ENCODE assay signal across 15 cellular contexts in the genomic region with DNA sequence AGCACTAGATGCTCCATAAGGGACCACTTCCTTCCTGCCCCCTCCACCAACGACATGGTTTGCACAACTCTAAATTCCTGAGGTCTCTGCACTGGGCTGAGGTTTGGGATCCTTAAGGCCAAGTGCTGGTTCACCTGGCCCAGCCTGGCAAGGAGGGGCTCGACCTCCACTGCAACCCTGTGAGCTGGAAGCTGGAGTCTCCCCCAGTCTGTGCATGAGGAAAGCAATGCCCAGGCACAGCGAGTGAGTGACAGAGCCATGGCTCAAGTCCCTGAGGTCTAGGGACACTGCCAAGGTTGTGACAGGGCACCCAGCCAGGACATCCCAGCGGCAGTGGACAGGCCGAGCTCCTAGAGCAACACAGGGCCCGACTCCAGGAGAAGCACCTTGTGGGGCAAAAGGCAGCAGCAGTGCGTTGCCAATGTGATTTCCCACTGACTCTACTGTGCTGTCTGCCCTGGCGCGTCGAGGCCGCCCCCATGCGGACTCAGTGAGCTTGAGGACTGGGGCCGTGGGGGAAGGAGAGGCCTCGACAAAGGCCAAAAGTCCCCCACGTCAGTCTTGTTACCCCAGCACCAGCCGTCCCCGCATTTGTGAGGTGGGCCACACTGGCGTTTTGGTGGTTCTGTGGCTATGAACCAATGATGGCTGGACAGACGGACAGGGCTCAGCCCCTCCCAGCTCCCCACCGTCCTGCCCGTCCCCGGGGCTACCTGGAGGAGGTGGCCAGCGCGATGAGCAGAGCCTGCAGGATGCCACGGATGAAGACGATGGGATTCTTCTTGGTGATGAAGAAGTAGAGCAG. TPM values are rescaled to one million over a fixed set of nuclear protein-coding genes. Genes with fewer than 3 reads are reported as not detected.
DNase-seq lines count a peak whose midpoint lies in the region; ATAC-seq and TF ChIP-seq lines count a peak whose summit lies in the region.
"Had no signal": no experiment of that assay in that cellular context is flagged by ENCODE, and none has a peak within 500 bp of the region (broad histone marks: within the 10 kb centered on the region; RNA-seq: fewer than 3 reads in every experiment).

No MANE protein-coding gene starts in this region.

- H4K20me1 ChIP-seq in GM23338 (replicated peaks; ENCODE audit: insufficient read depth): no peaks in the 10 kb centered on the region

- no peak overlapping the region for H3K27ac ChIP-seq in GM23338 (ENCODE audit: low read depth)
- peak overlapping the region; percentile 92 for H3K27ac ChIP-seq in WERI-Rb-1
- no peak overlapping the region for H3K27ac ChIP-seq in stomach
- H3K27ac ChIP-seq: epithelial cell of prostate had no signal

- peak in 1 of 2 experiments; percentile 48; a peak in 2 of 4 replicates for TF ChIP-seq CTCF in GM23338 (conservative IDR thresholded peaks at IDR 0.05; ENCODE audit: low read depth in 2 of 2)
- no peak for TF ChIP-seq CTCF in WERI-Rb-1 (IDR thresholded peaks at IDR 0.05; ENCODE audit: low read depth, low read length)
- TF ChIP-seq CTCF in stomach (IDR thresholded peaks at IDR 0.05): no peak
- TF ChIP-seq CTCF in lower leg skin (IDR thresholded peaks at IDR 0.05): no peak

- H3K27me3 Mint-ChIP-seq in GM23338 (ENCODE audit: insufficient read depth, low read depth, poor library complexity): peaks cover 6% of the 10 kb centered on the region
- H3K27me3 Mint-ChIP-seq: activated CD4-positive, alpha-beta memory T cell treated with anti-CD3 and anti-CD28 coated beads for 36 hours; CD4-positive, CD25-positive, alpha-beta regulatory T cell had no signal

- intact Hi-C loops in left ventricle myocardium superior (cut with micrococcal nuclease) (no loop called here), stomach (cut with DNase I; ENCODE audit: low total_unique reads) (no loop called here), lower leg skin (cut with DNase I; ENCODE audit: low total_unique reads) (no loop called here)

- no peaks in the 10 kb centered on the region for H3K36me3 ChIP-seq in GM23338 (ENCODE audit: insufficient read depth)
- H3K36me3 ChIP-seq in WERI-Rb-1: peaks cover 70% of the 10 kb centered on the region
- peaks cover 0 to 10% (median 0%) of the 10 kb centered on the region in 4 donors for H3K36me3 ChIP-seq in stomach

- no peak overlapping the region for H3K4me3 Mint-ChIP-seq in GM23338
- H3K4me3 Mint-ChIP-seq: activated CD4-positive, alpha-beta memory T cell treated with anti-CD3 and anti-CD28 coated beads for 36 hours; CD4-positive, CD25-positive, alpha-beta regulatory T cell; T-helper 1 cell treated with Interleukin-12 subunit alpha and Interleukin-12 subunit beta and Interleukin-4 antibody, amounts not matched to agents 30 μg/mL and 1 μg/mL, for 36 hours had no signal

- TF ChIP-seq POLR2A in stomach (IDR thresholded peaks at IDR 0.05): no peak
- no peak for TF ChIP-seq POLR2A in lower leg skin (IDR thresholded peaks at IDR 0.05)

- H3K79me2 ChIP-seq in GM23338 (replicated peaks; ENCODE audit: insufficient read depth): no peaks in the 10 kb centered on the region

- H3K27me3 ChIP-seq in GM23338 (ENCODE audit: insufficient read depth) (no peaks in the 10 kb centered on the region), WERI-Rb-1 (ENCODE audit: insufficient read depth, low read depth, severe bottlenecking) (no peaks in the 10 kb centered on the region), stomach (peaks cover 0 to 5% (median 0%) of the 10 kb centered on the region in 3 donors)

- H3K27ac Mint-ChIP-seq in GM23338: no peak overlapping the region
- H3K27ac Mint-ChIP-seq: activated CD4-positive, alpha-beta memory T cell treated with anti-CD3 and anti-CD28 coated beads for 36 hours; T-helper 1 cell treated with Interleukin-12 subunit alpha and Interleukin-12 subunit beta and Interleukin-4 antibody, amounts not matched to agents 30 μg/mL and 1 μg/mL, for 36 hours had no signal

- H3K4me1 ChIP-seq in GM23338 (ENCODE audit: insufficient read depth) (no peaks in the 10 kb centered on the region), stomach (peaks cover 10 to 28% (median 22%) of the 10 kb centered on the region in 4 donors)

- peak overlapping the region; percentile 88 for H2AFZ ChIP-seq in GM23338

- H3K9me3 ChIP-seq in WERI-Rb-1 (ENCODE audit: severe bottlenecking) (no peaks in the 10 kb centered on the region), stomach (no peaks in the 10 kb centered on the region)

- no peaks in the 10 kb centered on the region for H3K36me3 Mint-ChIP-seq in GM23338 (ENCODE audit: low read depth)
- H3K36me3 Mint-ChIP-seq: activated CD4-positive, alpha-beta memory T cell treated with anti-CD3 and anti-CD28 coated beads for 36 hours; CD4-positive, CD25-positive, alpha-beta regulatory T cell had no signal

- DNase-seq in GM23338 (ENCODE audit: low spot score): no peak
- no peak for DNase-seq in WERI-Rb-1
- DNase-seq in left ventricle myocardium superior: peak; percentile 89
- DNase-seq in stomach: peak; percentile 52
- DNase-seq in NCI-H1436 treated with DMSO at 0.1 percent for 48 hours (lab: John Stamatoyannopoulos, UW): no peak
- DNase-seq in superior temporal gyrus (ENCODE audit: extremely low spot score): no peak
- DNase-seq in lower leg skin (ENCODE audit: low spot score in 2 of 2): no peak
- DNase-seq in ureter (ENCODE audit: low spot score): no peak
- DNase-seq: activated CD4-positive, alpha-beta memory T cell treated with anti-CD3 and anti-CD28 coated beads for 36 hours; activated effector memory CD4-positive, alpha-beta T cell treated with Interleukin-2 at 50 U/mL for 16 hours; CD4-positive, CD25-positive, alpha-beta regulatory T cell; stimulated activated naive CD8-positive, alpha-beta T cell treated with anti-CD3 and anti-CD28 coated beads, Interleukin-15, Interleukin-2, amounts not matched to agents 100 U/mL and 50 U/mL, for 24 hours had no signal

- peaks cover 3% of the 10 kb centered on the region; the same call in 1 of the 3 replicates for H3K4me1 Mint-ChIP-seq in GM23338
- H3K4me1 Mint-ChIP-seq: CD4-positive, CD25-positive, alpha-beta regulatory T cell had no signal

- no peaks in the 10 kb centered on the region; the same call in 1 of the 2 replicates for H3F3A ChIP-seq in GM23338 (replicated peaks; ENCODE audit: low read depth)

- no peak for TF ChIP-seq EP300 in stomach (IDR thresholded peaks at IDR 0.05)

- WGBS in stomach, 5 donors: 77 to 94% (median 81%) methylated on average over 21 to 26 of the region's 26 CpGs
- WGBS in lower leg skin, 2 donors: 86 to 93% methylated on average over 26 of the region's 26 CpGs

- ATAC-seq in GM23338: no peak
- ATAC-seq in left ventricle myocardium superior: peak; percentile 80
- ATAC-seq: stimulated activated naive CD8-positive, alpha-beta T cell treated with anti-CD3 and anti-CD28 coated beads, Interleukin-15, Interleukin-2, amounts not matched to agents 100 U/mL and 50 U/mL, for 24 hours had no signal

- H3K4me3 ChIP-seq in GM23338: no peak overlapping the region
- H3K4me3 ChIP-seq in WERI-Rb-1 (ENCODE audit: low read depth, low read length): no peak overlapping the region
- H3K4me3 ChIP-seq in stomach: no peak overlapping the region
- H3K4me3 ChIP-seq in lower leg skin (ENCODE audit: low read depth, poor library complexity, severe bottlenecking): no peak overlapping the region

- no peaks in the 10 kb centered on the region for H3K9me3 Mint-ChIP-seq in GM23338
- H3K9me3 Mint-ChIP-seq: activated CD4-positive, alpha-beta memory T cell treated with anti-CD3 and anti-CD28 coated beads for 36 hours; CD4-positive, CD25-positive, alpha-beta regulatory T cell; T-helper 1 cell treated with Interleukin-12 subunit alpha and Interleukin-12 subunit beta and Interleukin-4 antibody, amounts not matched to agents 30 μg/mL and 1 μg/mL, for 36 hours had no signal

- no peaks in the 10 kb centered on the region for H3K9me2 ChIP-seq in GM23338 (ENCODE audit: insufficient read depth)

- no peak overlapping the region for H3K4me2 ChIP-seq in GM23338

TF ChIP-seq in GM23338, 12 proteins besides CTCF, POLR2A, EP300 and RAD21 (continues in another document):
- TF ChIP-seq, protein P1, sequence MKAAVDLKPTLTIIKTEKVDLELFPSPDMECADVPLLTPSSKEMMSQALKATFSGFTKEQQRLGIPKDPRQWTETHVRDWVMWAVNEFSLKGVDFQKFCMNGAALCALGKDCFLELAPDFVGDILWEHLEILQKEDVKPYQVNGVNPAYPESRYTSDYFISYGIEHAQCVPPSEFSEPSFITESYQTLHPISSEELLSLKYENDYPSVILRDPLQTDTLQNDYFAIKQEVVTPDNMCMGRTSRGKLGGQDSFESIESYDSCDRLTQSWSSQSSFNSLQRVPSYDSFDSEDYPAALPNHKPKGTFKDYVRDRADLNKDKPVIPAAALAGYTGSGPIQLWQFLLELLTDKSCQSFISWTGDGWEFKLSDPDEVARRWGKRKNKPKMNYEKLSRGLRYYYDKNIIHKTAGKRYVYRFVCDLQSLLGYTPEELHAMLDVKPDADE (IDR thresholded peaks at IDR 0.05): no peak
- TF ChIP-seq EZH2phosphoT487 (IDR thresholded peaks at IDR 0.05; ENCODE audit: unreplicated experiment) (no peak), EZH2 (IDR thresholded peaks at IDR 0.05; ENCODE audit: low read depth, unreplicated experiment) (no peak), POLR2AphosphoS5 (IDR thresholded peaks at IDR 0.05; ENCODE audit: low read depth) (no peak), ZNF114 (CRISPR knock-in tag; IDR thresholded peaks at IDR 0.05) (no peak), JUNB (IDR thresholded peaks at IDR 0.05; ENCODE audit: unreplicated experiment) (no peak)

RNA-seq across cellular contexts. Expression of a gene that starts 30.0 kb away (rescaled TPM):
- total RNA-seq in GM23338 (2014; rRNA removed; shearing (Covaris generic)): 0.24 and 1.0 TPM in 2 replicates
- 0.16 TPM in 1 of 2 replicates, not detected in the other for polyA plus RNA-seq in GM23338 (2016; fragmentation: Nextera tagmentation; extraction: Ambion mirVana)
- total RNA-seq in left ventricle myocardium superior: 19.4 TPM
- total RNA-seq in stomach: 100 to 1,000 TPM in 3 of 5 donors, 10 to 100 TPM in 2; 19.8 to 356 (median 128) TPM
- 10 to 100 TPM in 1 of 3 donors, 1 to 10 TPM in 2; 8.3 to 18.4 (median 9.6) TPM for polyA plus RNA-seq in stomach
- total RNA-seq in lower leg skin: 10 to 100 TPM; 11.3 to 58.8 (median 14.4) TPM
- total RNA-seq in ureter: 20.9 TPM
- total RNA-seq: activated CD4-positive, alpha-beta memory T cell treated with anti-CD3 and anti-CD28 coated beads for 36 hours; CD4-positive, CD25-positive, alpha-beta regulatory T cell; MCF 10A had no signal
- polyA plus RNA-seq: CD4-positive, CD25-positive, alpha-beta regulatory T cell had no signal

RNA-seq across cellular contexts. Expression of a gene that starts 50.4 kb away (rescaled TPM):
- total RNA-seq in GM23338 (2014; rRNA removed; shearing (Covaris generic)): not detected in 2 replicates
- not detected in 2 replicates for polyA plus RNA-seq in GM23338 (2016; fragmentation: Nextera tagmentation; extraction: Ambion mirVana)
- total RNA-seq in left ventricle myocardium superior: 0.32 TPM
- under 1 TPM in 2 of 5 donors, not detected in 3; 0.29 to 0.45 TPM for total RNA-seq in stomach
- polyA plus RNA-seq in stomach: under 1 TPM in 1 of 3 donors, not detected in 2; 0.08 TPM
- total RNA-seq in lower leg skin: not detected
- not detected for total RNA-seq in ureter
- total RNA-seq: activated CD4-positive, alpha-beta memory T cell treated with anti-CD3 and anti-CD28 coated beads for 36 hours; CD4-positive, CD25-positive, alpha-beta regulatory T cell; MCF 10A had no signal
- polyA plus RNA-seq: CD4-positive, CD25-positive, alpha-beta regulatory T cell had no signal

Comparison
In these comparisons a context has a peak if more than half of its experiments do, and no peak if none do; other contexts are left out.
1. DNase-seq: peak in left ventricle myocardium superior (single experiment) and stomach (single experiment); none in GM23338 (single experiment), WERI-Rb-1 (single experiment), NCI-H1436 treated with DMSO at 0.1 percent for 48 hours (single experiment), superior temporal gyrus (single experiment), lower leg skin (0 of 2) and ureter (single experiment).